ENCODE assay signal across 15 cellular contexts in the genomic region with DNA sequence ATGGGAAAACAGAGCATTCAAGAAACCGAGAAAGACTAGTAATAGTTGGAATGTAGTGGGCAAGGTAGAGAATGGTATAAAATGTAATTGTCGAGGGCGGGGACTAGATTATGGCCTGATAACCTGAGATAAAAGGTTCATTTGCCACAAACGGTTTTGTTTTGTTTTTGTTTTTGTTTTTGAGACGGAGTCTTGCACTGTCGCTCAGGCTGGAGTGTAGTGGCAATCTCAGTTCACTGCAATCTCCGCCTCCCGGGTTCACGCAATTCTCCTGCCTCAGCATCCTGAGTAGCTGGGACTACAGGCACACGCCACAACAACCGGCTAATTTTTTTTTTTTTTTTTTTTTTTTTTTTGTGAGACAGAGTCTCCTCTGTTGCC. TPM values are rescaled to one million over a fixed set of nuclear protein-coding genes. Genes with fewer than 3 reads are reported as not detected.
A peak's percentile ranks its signal among the peaks of the same experiment; 100 is the strongest.
DNase-seq lines count a peak whose midpoint lies in the region; ATAC-seq and TF ChIP-seq lines count a peak whose summit lies in the region.
"Had no signal": no experiment of that assay in that cellular context is flagged by ENCODE, and none has a peak within 500 bp of the region (broad histone marks: within the 10 kb centered on the region; RNA-seq: fewer than 3 reads in every experiment).

No MANE protein-coding gene starts in this region.

- TF ChIP-seq CTCF in C4-2B (conservative IDR thresholded peaks at IDR 0.05): no peak
- TF ChIP-seq CTCF in GM23338 (conservative IDR thresholded peaks at IDR 0.05; ENCODE audit: low read depth in 2 of 2): no peak

- no peak overlapping the region for H3K4me2 ChIP-seq in GM23338

- H3K27me3 ChIP-seq in GM23338 (ENCODE audit: insufficient read depth): no peaks in the 10 kb centered on the region
- H3K27me3 ChIP-seq: cardiac muscle cell had no signal

- DNase-seq in GM23338 (ENCODE audit: low spot score) (no peak), naive B cell (no peak), erythroblast (lab: John Stamatoyannopoulos, UW) (no peak), CD1c-positive myeloid dendritic cell (ENCODE audit: extremely low spot score) (no peak)
- DNase-seq in activated CD4-positive, alpha-beta memory T cell treated with anti-CD3 and anti-CD28 coated beads, Interleukin-2, amount 10 ng/mL, durations not matched to agents 7 days and 5 days: no peak
- DNase-seq: activated naive CD8-positive, alpha-beta T cell treated with anti-CD3 and anti-CD28 coated beads, Interleukin-2, amount 10 ng/mL, durations not matched to agents 7 days and 5 days; C1 segment of cervical spinal cord; effector memory CD8-positive, alpha-beta T cell; NCI-H1694; psoas muscle; substantia nigra had no signal

- CTCF ChIA-PET in activated CD4-positive, alpha-beta memory T cell treated with anti-CD3 and anti-CD28 coated beads, Interleukin-2, amount 10 ng/mL, durations not matched to agents 7 days and 5 days (lab: Charles Lee): interaction anchor here (0.7 to 7.2 kb wide), 3 partner anchors 17 to 189 kb away, joined by 3 to 458 read pairs (median 3); partner anchors contain the start of gene TRAF4

- H3K4me1 Mint-ChIP-seq in GM23338 (peaks cover 10% of the 10 kb centered on the region), naive B cell (peaks cover 47 to 62% (median 62%) of the 10 kb centered on the region in 3 donors)
- peaks cover 30% of the 10 kb centered on the region for H3K4me1 Mint-ChIP-seq in activated CD4-positive, alpha-beta memory T cell treated with anti-CD3 and anti-CD28 coated beads, Interleukin-2, amount 10 ng/mL, durations not matched to agents 7 days and 5 days

- H4K20me1 ChIP-seq in GM23338 (replicated peaks; ENCODE audit: insufficient read depth): no peaks in the 10 kb centered on the region; the same call in 1 of the 2 replicates

- H3F3A ChIP-seq in GM23338 (replicated peaks; ENCODE audit: low read depth): peaks cover 24% of the 10 kb centered on the region

- no peak for TF ChIP-seq POLR2A in erythroblast (IDR thresholded peaks at IDR 0.05; ENCODE audit: low read length)

- H3K79me2 ChIP-seq in GM23338 (replicated peaks; ENCODE audit: insufficient read depth): no peaks in the 10 kb centered on the region; the same call in 1 of the 2 replicates

- no peaks in the 10 kb centered on the region for H3K9me2 ChIP-seq in GM23338 (ENCODE audit: insufficient read depth)

- no peak overlapping the region for H3K4me3 ChIP-seq in GM23338
- H3K4me3 ChIP-seq: cardiac muscle cell had no signal

- H3K27ac ChIP-seq in C4-2B (peak overlapping the region; percentile 97), GM23338 (ENCODE audit: low read depth) (no peak overlapping the region)

- peaks cover 27% of the 10 kb centered on the region for H3K27me3 Mint-ChIP-seq in GM23338 (ENCODE audit: insufficient read depth, low read depth, poor library complexity)
- H3K27me3 Mint-ChIP-seq in activated CD4-positive, alpha-beta memory T cell treated with anti-CD3 and anti-CD28 coated beads, Interleukin-2, amount 10 ng/mL, durations not matched to agents 7 days and 5 days: no peaks in the 10 kb centered on the region
- no peaks in the 10 kb centered on the region for H3K27me3 Mint-ChIP-seq in naive B cell
- H3K27me3 Mint-ChIP-seq: activated naive CD8-positive, alpha-beta T cell treated with anti-CD3 and anti-CD28 coated beads, Interleukin-2, amount 10 ng/mL, durations not matched to agents 7 days and 5 days; effector memory CD8-positive, alpha-beta T cell had no signal

- peaks cover 3% of the 10 kb centered on the region; the same call in 2 of the 3 replicates for H3K9me3 Mint-ChIP-seq in GM23338
- H3K9me3 Mint-ChIP-seq in activated CD4-positive, alpha-beta memory T cell treated with anti-CD3 and anti-CD28 coated beads, Interleukin-2, amount 10 ng/mL, durations not matched to agents 7 days and 5 days: no peaks in the 10 kb centered on the region
- H3K9me3 Mint-ChIP-seq in naive B cell: no peaks in the 10 kb centered on the region
- H3K9me3 Mint-ChIP-seq: activated naive CD8-positive, alpha-beta T cell treated with anti-CD3 and anti-CD28 coated beads, Interleukin-2, amount 10 ng/mL, durations not matched to agents 7 days and 5 days; effector memory CD8-positive, alpha-beta T cell had no signal

- H3K27ac Mint-ChIP-seq in GM23338: peak overlapping the region; percentile 34; the same call in 1 of the 2 replicates
- peak overlapping the region; percentile 58 for H3K27ac Mint-ChIP-seq in activated CD4-positive, alpha-beta memory T cell treated with anti-CD3 and anti-CD28 coated beads, Interleukin-2, amount 10 ng/mL, durations not matched to agents 7 days and 5 days
- H3K27ac Mint-ChIP-seq in naive B cell: peak overlapping the region in 5 of 6 donors; percentile 17 to 100 (median 82)
- H3K27ac Mint-ChIP-seq: activated naive CD8-positive, alpha-beta T cell treated with anti-CD3 and anti-CD28 coated beads, Interleukin-2, amount 10 ng/mL, durations not matched to agents 7 days and 5 days had no signal

- H3K4me1 ChIP-seq in GM23338 (ENCODE audit: insufficient read depth): 0 out of 2 replicates have a peak, but pooled peaks cover under 1% of the 10 kb centered on the region

- POLR2A ChIA-PET in activated CD4-positive, alpha-beta memory T cell treated with anti-CD3 and anti-CD28 coated beads, Interleukin-2, amount 10 ng/mL, durations not matched to agents 7 days and 5 days (lab: Charles Lee): interaction anchor here (1.0 to 15.7 kb wide), 4 partner anchors 10 to 214 kb away, joined by 3 to 426 read pairs (median 37); partner anchors contain the start of genes BLTP2, RPL23A and TRAF4

- no peaks in the 10 kb centered on the region for H3K36me3 ChIP-seq in GM23338 (ENCODE audit: insufficient read depth)
- H3K36me3 ChIP-seq: cardiac muscle cell had no signal

- ATAC-seq in GM23338 (no peak), naive B cell (ENCODE audit: low read depth in 2 of 2) (no peak), HG02642 (IDR thresholded peaks at IDR 0.05; ENCODE audit: poor library complexity, unreplicated experiment) (no peak)
- ATAC-seq: effector memory CD8-positive, alpha-beta T cell; left colon; psoas muscle had no signal

- no peak overlapping the region; the same call in 2 of the 3 replicates for H3K4me3 Mint-ChIP-seq in GM23338
- H3K4me3 Mint-ChIP-seq in activated CD4-positive, alpha-beta memory T cell treated with anti-CD3 and anti-CD28 coated beads, Interleukin-2, amount 10 ng/mL, durations not matched to agents 7 days and 5 days: no peak overlapping the region
- peak overlapping the region in 5 of 8 donors; percentile 18 to 100 (median 97) for H3K4me3 Mint-ChIP-seq in naive B cell
- H3K4me3 Mint-ChIP-seq: activated naive CD8-positive, alpha-beta T cell treated with anti-CD3 and anti-CD28 coated beads, Interleukin-2, amount 10 ng/mL, durations not matched to agents 7 days and 5 days had no signal

- H2AFZ ChIP-seq in GM23338: no peak overlapping the region

- H3K36me3 Mint-ChIP-seq in GM23338 (ENCODE audit: low read depth) (peaks cover 12% of the 10 kb centered on the region), naive B cell (no peaks in the 10 kb centered on the region)
- H3K36me3 Mint-ChIP-seq in activated CD4-positive, alpha-beta memory T cell treated with anti-CD3 and anti-CD28 coated beads, Interleukin-2, amount 10 ng/mL, durations not matched to agents 7 days and 5 days (ENCODE audit: low read depth): peaks cover 10% of the 10 kb centered on the region

TF ChIP-seq in GM23338, 12 proteins besides CTCF, POLR2A, EP300 and RAD21 (continues in another document):
- TF ChIP-seq ZNF331 (CRISPR knock-in tag; IDR thresholded peaks at IDR 0.05; ENCODE audit: low read depth): no peak
- no peak for TF ChIP-seq POLR2AphosphoS5 (IDR thresholded peaks at IDR 0.05; ENCODE audit: low read depth)
- TF ChIP-seq CREB1 (CRISPR knock-in tag; IDR thresholded peaks at IDR 0.05; ENCODE audit: low read depth): no peak

RNA-seq across cellular contexts. Expression of gene NEK8, which starts 1.4 kb away (rescaled TPM):
- total RNA-seq in GM23338 (2014; rRNA removed; shearing (Covaris generic)): 13.2 and 14.9 TPM in 2 replicates
- polyA plus RNA-seq in GM23338 (2016; fragmentation: Nextera tagmentation; extraction: Ambion mirVana) (8.9 and 10.0 TPM in 2 replicates), naive B cell (ENCODE audit: low read depth in 6 of 6) (10 to 100 TPM; 14.5 to 26.1 (median 19.6) TPM)
- 1 to 10 TPM; 2.5 to 3.5 TPM for total RNA-seq in activated CD4-positive, alpha-beta memory T cell treated with anti-CD3 and anti-CD28 coated beads, Interleukin-2, amount 10 ng/mL, durations not matched to agents 7 days and 5 days

RNA-seq across cellular contexts. Expression of gene TLCD1, which starts 3.9 kb away (rescaled TPM):
- 16.9 and 26.5 TPM in 2 replicates for total RNA-seq in GM23338 (2014; rRNA removed; shearing (Covaris generic))
- polyA plus RNA-seq in GM23338 (2016; fragmentation: Nextera tagmentation; extraction: Ambion mirVana): 47.0 and 47.7 TPM in 2 replicates
- 1 to 10 TPM; 1.4 to 2.3 TPM for total RNA-seq in activated CD4-positive, alpha-beta memory T cell treated with anti-CD3 and anti-CD28 coated beads, Interleukin-2, amount 10 ng/mL, durations not matched to agents 7 days and 5 days
- 1 to 10 TPM in 1 of 6 donors, under 1 TPM in 1, not detected in 4; 0.93 to 1.2 TPM for polyA plus RNA-seq in naive B cell (ENCODE audit: low read depth in 6 of 6)

RNA-seq across cellular contexts. Expression of gene RPL23A, which starts 10.2 kb away (rescaled TPM):
- total RNA-seq in GM23338 (2014; rRNA removed; shearing (Covaris generic)): 592 and 656 TPM in 2 replicates
- polyA plus RNA-seq in GM23338 (2016; fragmentation: Nextera tagmentation; extraction: Ambion mirVana): 1,994 and 2,198 TPM in 2 replicates
- total RNA-seq in activated CD4-positive, alpha-beta memory T cell treated with anti-CD3 and anti-CD28 coated beads, Interleukin-2, amount 10 ng/mL, durations not matched to agents 7 days and 5 days: 1,000 to 10,000 TPM; 1,962 to 2,028 TPM
- polyA plus RNA-seq in naive B cell (ENCODE audit: low read depth in 6 of 6): 1,000 to 10,000 TPM; 5,077 to 6,780 (median 5,627) TPM

RNA-seq across cellular contexts. Expression of gene RAB34, which starts 12.3 kb away (rescaled TPM):
- total RNA-seq in GM23338 (2014; rRNA removed; shearing (Covaris generic)): 381 and 394 TPM in 2 replicates
- polyA plus RNA-seq in GM23338 (2016; fragmentation: Nextera tagmentation; extraction: Ambion mirVana) (174 and 184 TPM in 2 replicates), naive B cell (ENCODE audit: low read depth in 6 of 6) (10 to 100 TPM; 11.6 to 22.6 (median 18.2) TPM)
- total RNA-seq in activated CD4-positive, alpha-beta memory T cell treated with anti-CD3 and anti-CD28 coated beads, Interleukin-2, amount 10 ng/mL, durations not matched to agents 7 days and 5 days: 1 to 10 TPM; 6.5 to 7.4 TPM

RNA-seq across cellular contexts. Expression of gene TRAF4, which starts 13.9 kb away (rescaled TPM):
- 117 and 152 TPM in 2 replicates for total RNA-seq in GM23338 (2014; rRNA removed; shearing (Covaris generic))
- polyA plus RNA-seq in GM23338 (2016; fragmentation: Nextera tagmentation; extraction: Ambion mirVana) (59.0 and 63.5 TPM in 2 replicates), naive B cell (ENCODE audit: low read depth in 6 of 6) (10 to 100 TPM in 4 of 6 donors, 1 to 10 TPM in 2; 5.4 to 17.1 (median 12.0) TPM)
- total RNA-seq in activated CD4-positive, alpha-beta memory T cell treated with anti-CD3 and anti-CD28 coated beads, Interleukin-2, amount 10 ng/mL, durations not matched to agents 7 days and 5 days: 10 to 100 TPM; 55.3 to 57.2 TPM

Comparison
In these comparisons a context has a peak if more than half of its experiments do, and no peak if none do; other contexts are left out.
1. H3K4me3 Mint-ChIP-seq: peak in naive B cell (5 of 8); none in GM23338 (single experiment) and activated CD4-positive, alpha-beta memory T cell treated with anti-CD3 and anti-CD28 coated beads, Interleukin-2, amount 10 ng/mL, durations not matched to agents 7 days and 5 days (single experiment).
2. Peak in every context shown above with its lines, with median percentiles within 50 percentile points of each other: H3K27ac Mint-ChIP-seq.